ENCODE assay signal across 1 cellular context in the genomic region with DNA sequence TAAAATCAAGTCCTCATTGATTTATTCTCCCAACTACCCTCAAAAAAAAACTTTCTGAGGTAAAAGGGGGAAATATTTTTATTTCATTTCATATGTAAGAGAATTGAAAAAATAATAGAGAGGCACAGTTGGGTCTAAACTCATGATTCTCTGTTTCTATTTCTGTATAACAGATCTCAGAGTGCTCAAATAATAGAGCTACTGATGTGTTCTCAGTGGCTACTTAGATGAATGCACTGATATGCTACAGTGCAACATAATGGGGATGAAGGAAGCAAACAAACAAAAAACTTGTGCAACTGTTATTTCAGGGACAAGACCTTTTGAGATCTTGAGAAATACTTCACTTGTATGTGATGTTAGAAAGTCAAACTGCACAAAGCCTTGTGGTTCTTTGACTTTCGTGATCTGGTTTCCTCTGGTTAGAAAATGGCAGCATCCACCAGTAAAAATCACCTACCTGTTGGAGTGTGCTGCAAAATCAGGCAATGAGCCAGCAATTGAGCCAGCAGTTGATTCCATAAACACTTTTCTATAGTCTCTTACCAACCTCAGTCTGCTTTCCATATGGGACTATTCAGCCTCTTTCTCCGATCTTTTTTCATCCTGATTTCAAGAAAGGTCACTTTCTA.
TF ChIP-seq lines count a peak whose summit lies in the region.

No MANE protein-coding gene starts in this region.

TF ChIP-seq in H1, 55 proteins besides CTCF, POLR2A, EP300 and RAD21:
- TF ChIP-seq ASH2L (IDR thresholded peaks at IDR 0.05; ENCODE audit: low read length) (peak; percentile 52), SIX5 (IDR thresholded peaks at IDR 0.05; ENCODE audit: low read depth, low read length) (no peak)
